In the genomic region with DNA sequence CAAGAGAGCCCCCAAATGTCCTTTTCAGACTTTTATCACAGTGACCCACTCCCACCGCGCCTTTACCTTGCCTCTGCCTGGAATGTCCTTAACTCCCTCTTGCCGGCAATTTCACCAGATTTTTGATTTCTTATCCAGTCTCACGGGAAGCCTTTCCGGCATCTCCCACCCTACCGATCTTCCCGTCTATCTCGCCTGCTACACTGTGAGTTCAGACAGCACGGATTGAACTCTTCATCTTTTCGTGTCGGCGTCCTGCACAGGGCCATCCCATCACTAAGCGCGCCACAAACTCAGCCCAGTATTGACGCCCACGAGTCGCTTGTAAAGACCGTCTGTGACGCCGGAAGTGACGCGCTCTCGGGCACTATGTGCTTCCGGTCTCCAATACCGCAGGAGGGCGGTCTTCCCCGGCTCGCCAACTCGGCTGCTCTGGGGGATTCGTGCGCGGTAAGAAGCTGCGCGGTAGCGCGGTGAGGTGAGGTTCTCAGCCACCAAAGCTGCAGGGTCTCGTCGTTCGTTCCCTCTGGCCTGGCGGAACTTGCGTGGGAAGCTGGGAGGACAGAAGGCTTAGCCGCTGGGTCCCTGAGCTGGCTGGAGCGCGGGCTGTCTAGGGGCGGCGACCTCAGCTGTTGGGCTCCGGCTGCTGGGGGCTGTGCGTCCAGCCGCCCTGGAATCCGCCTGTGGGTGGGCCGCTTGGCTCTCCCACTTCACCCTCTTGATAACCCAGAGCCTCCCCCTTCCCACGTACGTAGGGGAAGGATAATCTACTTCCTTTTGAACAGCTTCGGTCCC, we compare ENCODE assay signal across 8 cellular contexts. TPM values are rescaled to one million over a fixed set of nuclear protein-coding genes. Genes with fewer than 3 reads are reported as not detected.
A peak's percentile ranks its signal among the peaks of the same experiment; 100 is the strongest.
DNase-seq lines count a peak whose midpoint lies in the region; ATAC-seq and TF ChIP-seq lines count a peak whose summit lies in the region.

A gene with protein sequence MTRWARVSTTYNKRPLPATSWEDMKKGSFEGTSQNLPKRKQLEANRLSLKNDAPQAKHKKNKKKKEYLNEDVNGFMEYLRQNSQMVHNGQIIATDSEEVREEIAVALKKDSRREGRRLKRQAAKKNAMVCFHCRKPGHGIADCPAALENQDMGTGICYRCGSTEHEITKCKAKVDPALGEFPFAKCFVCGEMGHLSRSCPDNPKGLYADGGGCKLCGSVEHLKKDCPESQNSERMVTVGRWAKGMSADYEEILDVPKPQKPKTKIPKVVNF (plus strand): TSS at position 367 of the 795 bp plus-strand sequence. CDS start 3,171 bp downstream, outside the sequence.

- peaks cover 5 to 16% of the 10 kb centered on the region in 2 donors for H3K4me1 ChIP-seq in ascending aorta
- H3K4me1 ChIP-seq in right cardiac atrium (ENCODE audit: control insufficient read depth, insufficient read depth, low read length), result peaks cover 5% of the 10 kb centered on the region
- H3K4me1 ChIP-seq in uterus, result no peaks in the 10 kb centered on the region

- H3K27ac Mint-ChIP-seq in T-helper 2 cell treated with Interferon-gamma antibody and Interleukin-4, amounts not matched to agents 5 μg/mL and 100 μg/mL, for 36 hours, result peak within 1 kb of the TSS; percentile 100

- H3K4me1 Mint-ChIP-seq in T-helper 2 cell treated with Interferon-gamma antibody and Interleukin-4, amounts not matched to agents 5 μg/mL and 100 μg/mL, for 36 hours (ENCODE audit: low read depth), result peaks cover 34% of the 10 kb centered on the region

- H3K4me3 ChIP-seq in ascending aorta (peak within 1 kb of the TSS; percentile 77 to 96), right cardiac atrium (ENCODE audit: low read length) (peak within 1 kb of the TSS; percentile 61), uterus (peak within 1 kb of the TSS; percentile 87 to 92)

- H3K4me3 Mint-ChIP-seq in T-helper 2 cell treated with Interferon-gamma antibody and Interleukin-4, amounts not matched to agents 5 μg/mL and 100 μg/mL, for 36 hours, result peak within 1 kb of the TSS; percentile 99

- H3K36me3 ChIP-seq in ascending aorta, result peaks cover 0 to 6% of the 10 kb centered on the region in 2 donors
- no peaks in the 10 kb centered on the region for H3K36me3 ChIP-seq in uterus

- WGBS in right cardiac atrium, result under 1% methylated on average over 54 of the region's 54 CpGs

- H3K36me3 Mint-ChIP-seq in T-helper 2 cell treated with Interferon-gamma antibody and Interleukin-4, amounts not matched to agents 5 μg/mL and 100 μg/mL, for 36 hours (ENCODE audit: low read depth), result peaks cover 14% of the 10 kb centered on the region

- TF ChIP-seq POLR2A in uterus (IDR thresholded peaks at IDR 0.05), result peak; percentile 73 to 83

- H3K27me3 ChIP-seq in ascending aorta, result no peaks in the 10 kb centered on the region
- H3K27me3 ChIP-seq in right cardiac atrium (ENCODE audit: control insufficient read depth, insufficient read depth), result no peaks in the 10 kb centered on the region
- H3K27me3 ChIP-seq in uterus, result no peaks in the 10 kb centered on the region

- no peaks in the 10 kb centered on the region for H3K9me3 Mint-ChIP-seq in T-helper 2 cell treated with Interferon-gamma antibody and Interleukin-4, amounts not matched to agents 5 μg/mL and 100 μg/mL, for 36 hours

- peak in 2 of 3 experiments; percentile 17 to 19 for TF ChIP-seq CTCF in ascending aorta (IDR thresholded peaks at IDR 0.05)
- peak; percentile 22 to 61 (median 30) for TF ChIP-seq CTCF in uterus (IDR thresholded peaks at IDR 0.05)

- H3K9me3 ChIP-seq in ascending aorta, result no peaks in the 10 kb centered on the region
- no peaks in the 10 kb centered on the region for H3K9me3 ChIP-seq in right cardiac atrium (ENCODE audit: control insufficient read depth, low read length)
- no peaks in the 10 kb centered on the region for H3K9me3 ChIP-seq in uterus

- peak; percentile 97 for ATAC-seq in GM18502 (IDR thresholded peaks at IDR 0.05; ENCODE audit: poor library complexity, unreplicated experiment)
- ATAC-seq in HG02943 (IDR thresholded peaks at IDR 0.05; ENCODE audit: low read depth, unreplicated experiment), result peak; percentile 98
- ATAC-seq in right cardiac atrium, result peak; percentile 98

- H3K27me3 Mint-ChIP-seq in T-helper 2 cell treated with Interferon-gamma antibody and Interleukin-4, amounts not matched to agents 5 μg/mL and 100 μg/mL, for 36 hours (ENCODE audit: low read depth), result no peaks in the 10 kb centered on the region

- DNase-seq in NCI-H1930 (lab: John Stamatoyannopoulos, UW) (peak; percentile 75 to 86), ascending aorta (ENCODE audit: low spot score in 2 of 2) (peak; percentile 74 to 96), right cardiac atrium (peak; percentile 95 to 98 (median 97)), pulmonary artery endothelial cell (ENCODE audit: low read depth, low spot score) (peak; percentile 91), uterus (peak; percentile 91 to 92)
- peak; percentile 92 for DNase-seq in T-helper 2 cell treated with Interferon-gamma antibody and Interleukin-4, amounts not matched to agents 5 μg/mL and 100 μg/mL, for 36 hours (ENCODE audit: low spot score)

- intact Hi-C loops in ascending aorta (cut with DNase I) (loop anchor here (2.0 to 10.0 kb wide), 5 partner anchors 69 to 673 kb away; a partner anchor contains a TSS), right cardiac atrium (cut with DNase I) (no loop called here), uterus (cut with DNase I; ENCODE audit: low total_unique reads) (no loop called here)

- H3K27ac ChIP-seq in ascending aorta (peak within 1 kb of the TSS; percentile 88 to 93), right cardiac atrium (ENCODE audit: low read length) (peak within 1 kb of the TSS; percentile 90), uterus (peak within 1 kb of the TSS; percentile 90 to 92)

RNA-seq across cellular contexts. Expression of the gene that starts here (rescaled TPM):
- total RNA-seq in ascending aorta, result 10.5 TPM
- total RNA-seq in right cardiac atrium, result 10 to 100 TPM; 13.0 to 17.0 (median 13.8) TPM
- polyA plus RNA-seq in right cardiac atrium, result 17.3 TPM
- total RNA-seq in pulmonary artery endothelial cell, result 16.9 and 19.3 TPM in 2 replicates
- 10 to 100 TPM in 3 of 4 donors, 1 to 10 TPM in 1; 10.0 to 36.2 (median 28.2) TPM for total RNA-seq in uterus

Comparison
In these comparisons a context has a peak if more than half of its experiments do, and no peak if none do; other contexts are left out.
1. Peak in every context shown above with its lines: DNase-seq, ATAC-seq, H3K4me3 ChIP-seq and H3K27ac ChIP-seq.